ENCODE assay signal across 12 cellular contexts in the genomic region with DNA sequence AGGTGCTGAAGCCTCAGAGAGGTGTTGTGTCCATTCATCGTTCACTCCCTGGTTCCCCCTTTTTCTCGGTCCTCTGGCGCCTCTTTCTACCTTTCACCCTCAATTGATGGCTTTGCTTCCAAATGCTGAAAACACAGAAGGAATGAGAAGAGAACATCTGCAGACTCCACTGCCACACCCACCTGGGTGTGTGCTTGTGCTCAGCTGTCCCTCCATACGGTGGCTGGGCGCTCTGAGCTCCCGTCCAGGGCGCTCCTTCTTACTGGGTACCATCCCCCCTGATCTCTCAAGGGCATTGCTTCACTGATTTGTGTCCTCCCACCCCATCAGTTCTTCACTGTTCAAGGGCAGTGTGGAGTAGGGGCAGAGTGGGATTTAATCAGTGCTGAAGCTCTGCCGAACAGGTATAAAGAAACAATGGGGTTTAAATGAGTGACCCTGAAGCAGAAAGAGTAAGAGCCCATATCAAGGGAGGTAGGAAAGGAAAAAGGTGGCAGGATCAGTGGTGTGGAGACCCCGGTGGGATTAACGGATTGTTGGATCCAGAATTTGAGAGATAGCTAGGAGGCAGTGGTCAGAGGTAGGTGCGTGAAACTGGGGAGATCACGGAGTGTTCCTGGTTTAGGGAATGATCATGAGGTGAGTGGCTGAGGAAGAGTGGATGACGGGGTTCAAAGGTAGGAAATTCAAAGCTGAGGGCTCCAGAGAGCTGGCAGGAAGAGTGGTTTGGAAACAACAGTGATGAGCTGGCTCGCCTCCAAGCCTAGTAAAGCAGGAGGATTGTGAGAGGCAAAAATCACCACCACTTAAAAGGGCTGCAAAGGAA. TPM values are rescaled to one million over a fixed set of nuclear protein-coding genes. Genes with fewer than 3 reads are reported as not detected.
DNase-seq lines count a peak whose midpoint lies in the region; ATAC-seq and TF ChIP-seq lines count a peak whose summit lies in the region.
"Had no signal": no experiment of that assay in that cellular context is flagged by ENCODE, and none has a peak within 500 bp of the region (broad histone marks: within the 10 kb centered on the region; RNA-seq: fewer than 3 reads in every experiment).

No MANE protein-coding gene starts in this region.

- peaks cover 5% of the 10 kb centered on the region for H3K4me1 Mint-ChIP-seq in stimulated activated memory B cell treated with anti-CD40 and anti-IgM and Interleukin-4, amounts not matched to agents 10 μg/mL and 1 μg/mL and 100 μg/mL, for 72 hours

- H3K9me3 Mint-ChIP-seq in stimulated activated memory B cell treated with anti-CD40 and anti-IgM and Interleukin-4, amounts not matched to agents 10 μg/mL and 1 μg/mL and 100 μg/mL, for 72 hours = no peaks in the 10 kb centered on the region

- no peak overlapping the region for H3K4me3 ChIP-seq in psoas muscle

- H3K4me3 Mint-ChIP-seq in stimulated activated memory B cell treated with anti-CD40 and anti-IgM and Interleukin-4, amounts not matched to agents 10 μg/mL and 1 μg/mL and 100 μg/mL, for 72 hours = no peak overlapping the region

- ATAC-seq in psoas muscle = peak in 3 of 4 donors; percentile 2 to 26 (median 7)
- no peak for ATAC-seq in stimulated activated memory B cell treated with anti-CD40 and anti-IgM and Interleukin-4, amounts not matched to agents 10 μg/mL and 1 μg/mL and 100 μg/mL, for 72 hours
- no peak for ATAC-seq in GM21825 (IDR thresholded peaks at IDR 0.05; ENCODE audit: unreplicated experiment)

- H3K36me3 Mint-ChIP-seq in stimulated activated memory B cell treated with anti-CD40 and anti-IgM and Interleukin-4, amounts not matched to agents 10 μg/mL and 1 μg/mL and 100 μg/mL, for 72 hours = peaks cover 6% of the 10 kb centered on the region

- intact Hi-C loops in head of caudate nucleus (cut with DNase I) = no loop called here
- intact Hi-C loops in psoas muscle (cut with DNase I) = loop anchor here in 1 of 2 donors (5.0 kb wide), 1 partner anchor 75 kb away; no protein-coding TSS in a partner anchor

- no peak for TF ChIP-seq CTCF in psoas muscle (IDR thresholded peaks at IDR 0.05)

- peak overlapping the region; percentile 76 for H3K27ac ChIP-seq in psoas muscle

- no peak overlapping the region for H3K27ac Mint-ChIP-seq in stimulated activated memory B cell treated with anti-CD40 and anti-IgM and Interleukin-4, amounts not matched to agents 10 μg/mL and 1 μg/mL and 100 μg/mL, for 72 hours

- no peaks in the 10 kb centered on the region for H3K9me3 ChIP-seq in psoas muscle

- WGBS in psoas muscle, 3 donors = 69 to 75% (median 74%) methylated on average over 14 of the region's 14 CpGs

- no peaks in the 10 kb centered on the region for H3K27me3 Mint-ChIP-seq in stimulated activated memory B cell treated with anti-CD40 and anti-IgM and Interleukin-4, amounts not matched to agents 10 μg/mL and 1 μg/mL and 100 μg/mL, for 72 hours

- no peaks in the 10 kb centered on the region for H3K27me3 ChIP-seq in psoas muscle (ENCODE audit: insufficient read depth in 3 of 3, low read length in 2 of 3)

- peaks cover 78% of the 10 kb centered on the region for H3K4me1 ChIP-seq in psoas muscle

- peak; percentile 32 for DNase-seq in EH (ENCODE audit: low read depth)
- DNase-seq in NCI-H69 (lab: John Stamatoyannopoulos, UW) = peak; percentile 73
- peak in 25 of 42 donors; percentile 9 to 63 (median 24) for DNase-seq in head of caudate nucleus
- peak; percentile 43 to 58 for DNase-seq in psoas muscle
- no peak for DNase-seq in HuH-7.5 (ENCODE audit: low spot score)
- no peak for DNase-seq in NAMALWA (ENCODE audit: low spot score)
- DNase-seq: activated effector memory CD4-positive, alpha-beta T cell treated with anti-CD3 and anti-CD28 coated beads, Interleukin-2, amount 50 U/mL, for 16 hours; erythroblast; NCI-H524; T-helper 9 cell had no signal

- no peaks in the 10 kb centered on the region for H3K36me3 ChIP-seq in psoas muscle (ENCODE audit: insufficient read depth in 1 of 2, low read depth in 1 of 2)

RNA-seq across cellular contexts. Expression of a gene that starts 40.8 kb away (rescaled TPM):
- 10 to 100 TPM; 14.1 to 26.3 (median 20.0) TPM for total RNA-seq in psoas muscle
- polyA plus RNA-seq in psoas muscle = 1 to 10 TPM; 2.7 to 7.6 (median 3.6) TPM

Comparison
In these comparisons a context has a peak if more than half of its experiments do, and no peak if none do; other contexts are left out.
1. DNase-seq: peak in EH (single experiment), NCI-H69 (single experiment), head of caudate nucleus (25 of 42) and psoas muscle (2 of 2); none in HuH-7.5 (single experiment) and NAMALWA (single experiment).
2. ATAC-seq: peak in psoas muscle (3 of 4); none in stimulated activated memory B cell treated with anti-CD40 and anti-IgM and Interleukin-4, amounts not matched to agents 10 μg/mL and 1 μg/mL and 100 μg/mL, for 72 hours (single experiment) and GM21825 (single experiment).